ENCODE assay signal across 13 cellular contexts in genomic region chr20:48794360-48794759, GRCh38. TPM values are rescaled to one million over a fixed set of nuclear protein-coding genes. Genes with fewer than 3 reads are reported as not detected.
A peak's percentile ranks its signal among the peaks of the same experiment; 100 is the strongest.
DNase-seq lines count a peak whose midpoint lies in the region; ATAC-seq and TF ChIP-seq lines count a peak whose summit lies in the region.
"Had no signal": no experiment of that assay in that cellular context is flagged by ENCODE, and none has a peak within 500 bp of the region (broad histone marks: within the 10 kb centered on the region; RNA-seq: fewer than 3 reads in every experiment).

No MANE protein-coding gene starts in this region.

- DNase-seq in H9 (peak; percentile 54), cerebellar cortex (ENCODE audit: low spot score) (peak; percentile 10), colonic mucosa (no peak), lower leg skin (ENCODE audit: low spot score in 2 of 2) (no peak), NCI-H345 (lab: John Stamatoyannopoulos, UW) (no peak), RPMI8226 (no peak)
- no peak for DNase-seq in naive thymus-derived CD8-positive, alpha-beta T cell
- DNase-seq: activated gamma-delta T cell treated with Interleukin-2 at 50 U/mL for 16 hours; effector CD4-positive, alpha-beta T cell; heart left ventricle; NCI-H1105 treated with DMSO at 0.1 percent for 48 hours; stimulated activated CD4-positive, alpha-beta T cell treated with anti-CD3 and anti-CD28 coated beads, Interleukin-2, amount 100 ng/mL, for 24 hours had no signal

- no CpG with 5 or more reads among the region's 5 CpGs for WGBS in H9 (ENCODE audit: extremely low coverage, insufficient read length, low lambda C conversion rate)
- 69 to 84% methylated on average over 3 to 4 of the region's 5 CpGs for WGBS in lower leg skin, 2 donors

- H3K56ac ChIP-seq in H9 (ENCODE audit: insufficient read length, low read depth, low read length), result no peak overlapping the region

- H2BK12ac ChIP-seq in H9 (ENCODE audit: insufficient read length, low read depth, low read length), result no peak overlapping the region

- H4K91ac ChIP-seq in H9 (ENCODE audit: insufficient read length, low read depth, low read length), result peak overlapping the region; percentile 53

- H2BK5ac ChIP-seq in H9 (ENCODE audit: insufficient read length, low read length), result no peak overlapping the region

- H3K79me2 ChIP-seq in H9 (ENCODE audit: insufficient read depth, low read length), result 0 out of 2 replicates have a peak, but pooled peaks cover 3% of the 10 kb centered on the region

- H3K9me3 ChIP-seq in BLaER1 treated with 17β-estradiol and CSF1 and Interleukin-3, amounts not matched to agents 10 nM and 100 nM (replicated peaks in 1 of 11), result no peaks in the 10 kb centered on the region
- no peaks in the 10 kb centered on the region for H3K9me3 ChIP-seq in H9 (ENCODE audit: control insufficient read depth, low read depth, low read length)
- no peaks in the 10 kb centered on the region for H3K9me3 ChIP-seq in colonic mucosa
- H3K9me3 ChIP-seq: heart left ventricle had no signal

- H3K27me3 ChIP-seq in BLaER1 treated with 17β-estradiol and CSF1 and Interleukin-3, amounts not matched to agents 10 nM and 100 nM, result no peaks in the 10 kb centered on the region
- no peaks in the 10 kb centered on the region for H3K27me3 ChIP-seq in H9 (ENCODE audit: insufficient read depth, low read length)
- H3K27me3 ChIP-seq in colonic mucosa, result no peaks in the 10 kb centered on the region
- H3K27me3 ChIP-seq: heart left ventricle had no signal

- no peak overlapping the region for H2AK5ac ChIP-seq in H9 (ENCODE audit: insufficient read length, low read length)

- TF ChIP-seq CTCF in H9 (conservative IDR thresholded peaks at IDR 0.05), result no peak
- TF ChIP-seq CTCF in colonic mucosa (IDR thresholded peaks at IDR 0.05), result no peak
- TF ChIP-seq CTCF in lower leg skin (IDR thresholded peaks at IDR 0.05), result no peak

- no peak overlapping the region for H2BK20ac ChIP-seq in H9 (ENCODE audit: low read depth, low read length, poor library complexity, severe bottlenecking)

- H3K27ac Mint-ChIP-seq in H9, result peak overlapping the region in 2 of 3 experiments; percentile 55 to 88; a peak in 2 of 7 replicates
- peak overlapping the region; percentile 56 to 91 (median 80) for H3K27ac Mint-ChIP-seq in naive thymus-derived CD8-positive, alpha-beta T cell

- TF ChIP-seq POLR2A in lower leg skin (IDR thresholded peaks at IDR 0.05), result no peak

- H3K4me1 ChIP-seq in BLaER1 treated with 17β-estradiol and CSF1 and Interleukin-3, amounts not matched to agents 10 nM and 100 nM, result peaks cover 43 to 81% (median 61%) of the 10 kb centered on the region in 10 experiments; a peak in 19 of 20 replicates
- H3K4me1 ChIP-seq in H9 (ENCODE audit: insufficient read depth, low read length), result no peaks in the 10 kb centered on the region; the same call in 1 of the 2 replicates
- no peaks in the 10 kb centered on the region for H3K4me1 ChIP-seq in colonic mucosa

- H4K5ac ChIP-seq in H9 (ENCODE audit: insufficient read length, low read depth, low read length), result no peak overlapping the region

- no peak overlapping the region for H3T11ph ChIP-seq in H9 (ENCODE audit: low read length)

- no peak overlapping the region; a peak in 2 of 5 replicates for H3K4me3 Mint-ChIP-seq in H9
- H3K4me3 Mint-ChIP-seq in naive thymus-derived CD8-positive, alpha-beta T cell, result peak overlapping the region in 4 of 10 donors; percentile 2 to 56 (median 26)

- H3K4me3 ChIP-seq in BLaER1 treated with 17β-estradiol and CSF1 and Interleukin-3, amounts not matched to agents 10 nM and 100 nM, result no peak overlapping the region
- H3K4me3 ChIP-seq in colonic mucosa (no peak overlapping the region), lower leg skin (ENCODE audit: low read depth, poor library complexity, severe bottlenecking) (no peak overlapping the region)
- H3K4me3 ChIP-seq: heart left ventricle had no signal

- no peak overlapping the region for H2BK15ac ChIP-seq in H9 (ENCODE audit: low read depth, low read length)

- H3K4me2 ChIP-seq in BLaER1 treated with 17β-estradiol and CSF1 and Interleukin-3, amounts not matched to agents 10 nM and 100 nM, result peak overlapping the region; percentile 48 to 77 (median 66)
- H3K4me2 ChIP-seq in H9 (ENCODE audit: insufficient read depth, insufficient read length, low read length), result no peak overlapping the region

- peak overlapping the region in 10 of 11 experiments; percentile 21 to 54 (median 36); a peak in 10 of 22 replicates for H3K9ac ChIP-seq in BLaER1 treated with 17β-estradiol and CSF1 and Interleukin-3, amounts not matched to agents 10 nM and 100 nM
- H3K9ac ChIP-seq in H9 (ENCODE audit: extremely low read depth, insufficient read length, low read length) (no peak overlapping the region), colonic mucosa (ENCODE audit: low read depth in 2 of 2, low read length in 2 of 2) (no peak overlapping the region)

- no peaks in the 10 kb centered on the region for H3K23me2 ChIP-seq in H9 (ENCODE audit: insufficient read length, low read depth, low read length, poor library complexity, severe bottlenecking)

- no peak overlapping the region for H2BK120ac ChIP-seq in H9 (ENCODE audit: low read depth, low read length, poor library complexity, severe bottlenecking)

- no peak overlapping the region for H2AFZ ChIP-seq in H9 (ENCODE audit: low read length)

- ATAC-seq in naive thymus-derived CD8-positive, alpha-beta T cell, result no peak
- ATAC-seq: heart left ventricle had no signal

- peaks cover 39 to 59% of the 10 kb centered on the region in 2 experiments for H3K4me1 Mint-ChIP-seq in H9
- H3K4me1 Mint-ChIP-seq in naive thymus-derived CD8-positive, alpha-beta T cell, result peaks cover 42 to 84% (median 63%) of the 10 kb centered on the region in 4 donors

- intact Hi-C loops in colonic mucosa (cut with DNase I), result no loop called here
- intact Hi-C loops in lower leg skin (cut with DNase I; ENCODE audit: low total_unique reads), result no loop called here

- POLR2A ChIA-PET in naive thymus-derived CD8-positive, alpha-beta T cell (lab: Charles Lee), result no interaction called here

- peak overlapping the region; percentile 85; the same call in 1 of the 2 replicates for H3K14ac ChIP-seq in H9 (ENCODE audit: insufficient read depth, low read length)

- peak overlapping the region in 9 of 11 experiments; percentile 22 to 61 (median 51); a peak in 17 of 22 replicates for H3K27ac ChIP-seq in BLaER1 treated with 17β-estradiol and CSF1 and Interleukin-3, amounts not matched to agents 10 nM and 100 nM
- no peak overlapping the region for H3K27ac ChIP-seq in H9 (ENCODE audit: insufficient read length, low read depth, low read length)
- no peak overlapping the region for H3K27ac ChIP-seq in colonic mucosa
- H3K27ac ChIP-seq: heart left ventricle had no signal

- H4K8ac ChIP-seq in H9 (replicated peaks; ENCODE audit: insufficient read length, low read depth, low read length), result no peak overlapping the region

- H3K36me3 ChIP-seq in BLaER1 treated with 17β-estradiol and CSF1 and Interleukin-3, amounts not matched to agents 10 nM and 100 nM, result peaks cover 0 to 18% (median 0%) of the 10 kb centered on the region in 11 experiments; a peak in 2 of 22 replicates
- no peaks in the 10 kb centered on the region for H3K36me3 ChIP-seq in colonic mucosa

- peak overlapping the region; percentile 63 for H3K18ac ChIP-seq in H9 (ENCODE audit: insufficient read length, low read depth, low read length)

- H3K4ac ChIP-seq in H9 (ENCODE audit: low read depth, low read length), result no peak overlapping the region

- H4K20me1 ChIP-seq in BLaER1 treated with 17β-estradiol and CSF1 and Interleukin-3, amounts not matched to agents 10 nM and 100 nM, result peaks cover 0 to 100% (median 8%) of the 10 kb centered on the region in 11 experiments; a peak in 11 of 22 replicates
- no peaks in the 10 kb centered on the region for H4K20me1 ChIP-seq in H9 (ENCODE audit: control insufficient read depth, insufficient read depth, insufficient read length)

- no peaks in the 10 kb centered on the region; a peak in 1 of 5 replicates for H3K9me3 Mint-ChIP-seq in H9
- no peaks in the 10 kb centered on the region for H3K9me3 Mint-ChIP-seq in naive thymus-derived CD8-positive, alpha-beta T cell

- no peak overlapping the region for H3K23ac ChIP-seq in H9 (ENCODE audit: insufficient read length, low read depth, low read length)

- H3K36me3 Mint-ChIP-seq in H9 (ENCODE audit: insufficient read depth in 1 of 3, low read depth in 3 of 3), result no peaks in the 10 kb centered on the region
- H3K36me3 Mint-ChIP-seq in naive thymus-derived CD8-positive, alpha-beta T cell, result no peaks in the 10 kb centered on the region

- H3K27me3 Mint-ChIP-seq in H9 (ENCODE audit: low read depth), result peaks cover 2% of the 10 kb centered on the region; the same call in 1 of the 2 replicates
- no peaks in the 10 kb centered on the region for H3K27me3 Mint-ChIP-seq in naive thymus-derived CD8-positive, alpha-beta T cell

- no peaks in the 10 kb centered on the region for H3K79me1 ChIP-seq in H9 (ENCODE audit: insufficient read depth, low read depth, low read length, poor library complexity, severe bottlenecking)

RNA-seq across cellular contexts. Expression of gene PREX1, which starts 33.4 kb away (rescaled TPM):
- total RNA-seq in H9 (2021) (5.4 and 6.6 TPM in 2 replicates), colonic mucosa (10 to 100 TPM in 1 of 2 donors, 1 to 10 TPM in 1; 7.2 to 24.6 TPM), lower leg skin (10 to 100 TPM in 1 of 4 donors, 1 to 10 TPM in 3; 5.4 to 18.6 (median 7.9) TPM)
- total RNA-seq in naive thymus-derived CD8-positive, alpha-beta T cell, result 100 to 1,000 TPM; 140 to 141 TPM
- 10 to 100 TPM; 14.4 to 38.5 (median 20.9) TPM for polyA plus RNA-seq in naive thymus-derived CD8-positive, alpha-beta T cell

Comparison
In these comparisons a context has a peak if more than half of its experiments do, and no peak if none do; other contexts are left out.
1. H3K27ac ChIP-seq: peak in BLaER1 treated with 17β-estradiol and CSF1 and Interleukin-3, amounts not matched to agents 10 nM and 100 nM (9 of 11); none in H9 (single experiment) and colonic mucosa (single experiment).
2. H3K9ac ChIP-seq: peak in BLaER1 treated with 17β-estradiol and CSF1 and Interleukin-3, amounts not matched to agents 10 nM and 100 nM (10 of 11); none in H9 (single experiment) and colonic mucosa (0 of 2).
3. DNase-seq: peak in H9 (single experiment) and cerebellar cortex (single experiment); none in naive thymus-derived CD8-positive, alpha-beta T cell (0 of 10), colonic mucosa (single experiment), lower leg skin (0 of 2), NCI-H345 (single experiment) and RPMI8226 (single experiment).
4. RNA of gene PREX1, which starts 33.4 kb away (total RNA-seq): 140 to 141 TPM in naive thymus-derived CD8-positive, alpha-beta T cell; 7.2 to 24.6 TPM in colonic mucosa, 5.4 to 18.6 TPM in lower leg skin and 5.4 to 6.6 TPM in H9; every median in the first group is over 4 times any median in the second.